In the genomic region with DNA sequence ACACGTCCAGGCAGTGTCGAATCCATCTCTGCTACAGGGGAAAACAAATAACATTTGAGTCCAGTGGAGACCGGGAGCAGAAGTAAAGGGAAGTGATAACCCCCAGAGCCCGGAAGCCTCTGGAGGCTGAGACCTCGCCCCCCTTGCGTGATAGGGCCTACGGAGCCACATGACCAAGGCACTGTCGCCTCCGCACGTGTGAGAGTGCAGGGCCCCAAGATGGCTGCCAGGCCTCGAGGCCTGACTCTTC, we compare ENCODE assay signal across 8 cellular contexts. TPM values are rescaled to one million over a fixed set of nuclear protein-coding genes. Genes with fewer than 3 reads are reported as not detected.
DNase-seq lines count a peak whose midpoint lies in the region; ATAC-seq and TF ChIP-seq lines count a peak whose summit lies in the region.

No MANE protein-coding gene starts in this region.

- peaks cover 86% of the 10 kb centered on the region for H3K36me3 ChIP-seq in DOHH2 (ENCODE audit: control insufficient read depth, low read length)
- peaks cover 16% of the 10 kb centered on the region for H3K36me3 ChIP-seq in breast epithelium
- H3K36me3 ChIP-seq in mucosa of stomach (ENCODE audit: control insufficient read depth, insufficient read depth, low read length), result peaks cover 42% of the 10 kb centered on the region

- no peaks in the 10 kb centered on the region for H3K27me3 ChIP-seq in DOHH2 (ENCODE audit: control insufficient read depth, low read length)
- no peaks in the 10 kb centered on the region for H3K27me3 ChIP-seq in breast epithelium
- H3K27me3 ChIP-seq in mucosa of stomach (ENCODE audit: control insufficient read depth, insufficient read depth, low read length), result no peaks in the 10 kb centered on the region

- peaks cover 58% of the 10 kb centered on the region for H3K79me2 ChIP-seq in DOHH2 (ENCODE audit: control insufficient read depth, low read length)

- H3K9me2 ChIP-seq in DOHH2 (replicated peaks; ENCODE audit: control insufficient read depth, low read length), result no peaks in the 10 kb centered on the region

- peak overlapping the region; percentile 75 for H3K27ac ChIP-seq in DOHH2 (ENCODE audit: low read depth, low read length)
- peak overlapping the region; percentile 98 for H3K27ac ChIP-seq in breast epithelium

- peak; percentile 99 for DNase-seq in HPDE6-E6E7 (ENCODE audit: extremely low spot score)
- DNase-seq in breast epithelium (ENCODE audit: low spot score in 2 of 2), result no peak
- DNase-seq in NCI-H2196 treated with DMSO at 0.1 percent for 48 hours (lab: John Stamatoyannopoulos, UW; ENCODE audit: unreplicated experiment), result no peak
- no peak for DNase-seq in ecto neural progenitor cell (ENCODE audit: low spot score)

- H3K9me3 ChIP-seq in DOHH2 (ENCODE audit: control insufficient read depth, insufficient read depth, low read length) (no peaks in the 10 kb centered on the region), breast epithelium (no peaks in the 10 kb centered on the region), mucosa of stomach (ENCODE audit: control insufficient read depth, low read length) (no peaks in the 10 kb centered on the region)

- peaks cover 59% of the 10 kb centered on the region for H3F3A ChIP-seq in DOHH2 (ENCODE audit: control insufficient read depth, insufficient read depth)

- intact Hi-C loops in breast epithelium (cut with DNase I; ENCODE audit: low total_unique reads), result no loop called here

- H3K4me1 ChIP-seq in DOHH2 (ENCODE audit: control insufficient read depth, low read length) (peaks cover 52% of the 10 kb centered on the region), breast epithelium (peaks cover 8 to 9% of the 10 kb centered on the region in 2 donors), mucosa of stomach (ENCODE audit: control insufficient read depth, insufficient read depth, low read length) (peaks cover 18% of the 10 kb centered on the region)

- H4K20me1 ChIP-seq in DOHH2 (ENCODE audit: control insufficient read depth, insufficient read depth, low read depth, low read length), result peaks cover 31% of the 10 kb centered on the region

- peak overlapping the region; percentile 97 for H3K4me2 ChIP-seq in DOHH2 (ENCODE audit: low read length)

- ATAC-seq in HG02798 (IDR thresholded peaks at IDR 0.05; ENCODE audit: poor library complexity, unreplicated experiment), result no peak
- ATAC-seq in HG03521 (IDR thresholded peaks at IDR 0.05; ENCODE audit: unreplicated experiment), result no peak

- peak overlapping the region; percentile 91 for H3K9ac ChIP-seq in mucosa of stomach (ENCODE audit: low read length)

- TF ChIP-seq POLR2A in breast epithelium (IDR thresholded peaks at IDR 0.05), result no peak

- H3K4me3 ChIP-seq in DOHH2 (ENCODE audit: low read length) (peak overlapping the region; percentile 98), breast epithelium (peak overlapping the region; percentile 92 to 100 (median 100)), mucosa of stomach (ENCODE audit: low read length) (peak overlapping the region; percentile 81)

- no peak for TF ChIP-seq CTCF in DOHH2 (IDR thresholded peaks at IDR 0.05; ENCODE audit: low read depth, low read length, poor library complexity, severe bottlenecking)
- no peak for TF ChIP-seq CTCF in breast epithelium (IDR thresholded peaks at IDR 0.05)

RNA-seq across cellular contexts. Expression of gene CD68, which starts 7.2 kb away (rescaled TPM):
- 100 to 1,000 TPM in 1 of 3 donors, 10 to 100 TPM in 2; 49.8 to 220 (median 70.5) TPM for total RNA-seq in breast epithelium

RNA-seq across cellular contexts. Expression of gene SENP3, which starts 10.5 kb away (rescaled TPM):
- total RNA-seq in breast epithelium, result 10 to 100 TPM; 59.5 to 65.2 (median 62.3) TPM

RNA-seq across cellular contexts. Expression of gene MPDU1, which starts 11.4 kb away (rescaled TPM):
- 100 to 1,000 TPM in 1 of 3 donors, 10 to 100 TPM in 2; 66.6 to 140 (median 74.4) TPM for total RNA-seq in breast epithelium

RNA-seq across cellular contexts. Expression of gene TNFSF13, which starts 13.7 kb away (rescaled TPM):
- 10 to 100 TPM; 25.2 to 36.7 (median 33.6) TPM for total RNA-seq in breast epithelium

RNA-seq across cellular contexts. Expression of gene SOX15, which starts 17.6 kb away (rescaled TPM):
- total RNA-seq in breast epithelium, result 1 to 10 TPM; 1.3 to 4.1 (median 1.6) TPM
